31 cellular contexts compared by ENCODE assay signal in genomic region chr2:96081042-96081441, GRCh38. TPM values are rescaled to one million over a fixed set of nuclear protein-coding genes. Genes with fewer than 3 reads are reported as not detected.
A peak's percentile ranks its signal among the peaks of the same experiment; 100 is the strongest.
DNase-seq lines count a peak whose midpoint lies in the region; ATAC-seq, FAIRE-seq and TF ChIP-seq lines count a peak whose summit lies in the region.
"Had no signal": no experiment of that assay in that cellular context is flagged by ENCODE, and none has a peak within 500 bp of the region (broad histone marks: within the 10 kb centered on the region; RNA-seq: fewer than 3 reads in every experiment).

No MANE protein-coding gene starts in this region.

- no peak for TF ChIP-seq RAD21 in HepG2 (CRISPR knock-in tag; IDR thresholded peaks at IDR 0.05)
- no peak for TF ChIP-seq RAD21 in K562 (CRISPR knock-in tag; conservative IDR thresholded peaks at IDR 0.05 in 1 of 2, IDR thresholded peaks at IDR 0.05 in 1 of 2)

- BruUV-seq in HepG2 (replicated peaks; lab: Mats Ljungman, UMichigan) (no TSS peak), K562 (replicated peaks; lab: Mats Ljungman, UMichigan) (no TSS peak)

- FAIRE-seq in HepG2 (lab: Jason Lieb, UNC) (no peak), K562 (lab: Jason Lieb, UNC) (no peak)
- FAIRE-seq: GM12878, GM12892, GM18507 had no signal

- no peak for TF ChIP-seq POLR2A in HepG2 (IDR thresholded peaks at IDR 0.05; ENCODE audit: insufficient read depth in 1 of 2, low read depth in 2 of 2, low read length in 2 of 2)
- no peak for TF ChIP-seq POLR2A in right lobe of liver (IDR thresholded peaks at IDR 0.05)
- no peak for TF ChIP-seq POLR2A in K562 (conservative IDR thresholded peaks at IDR 0.05)

- no peak overlapping the region for H3K27ac ChIP-seq in HepG2 (ENCODE audit: extremely low read length, insufficient read depth, low read length)
- H3K27ac ChIP-seq in right lobe of liver: no peak overlapping the region
- no peak overlapping the region for H3K27ac ChIP-seq in K562 (ENCODE audit: extremely low read depth, low read depth, low read length)
- no peak overlapping the region for H3K27ac ChIP-seq in lung (ENCODE audit: low read depth in 1 of 2, low read length in 1 of 2)
- H3K27ac ChIP-seq: 22Rv1, BLaER1 had no signal

- CTCF ChIA-PET in HepG2 (lab: Yijun Ruan, JAX; ENCODE audit: low intra/inter-chr PET ratio, low total read pairs) (no interaction called here), K562 (lab: Yijun Ruan, JAX; ENCODE audit: low intra/inter-chr PET ratio) (no interaction called here)

- H3K79me2 ChIP-seq in HepG2 (ENCODE audit: insufficient read depth, low read length) (no peaks in the 10 kb centered on the region), K562 (ENCODE audit: control insufficient read depth, insufficient read depth, low read length) (no peaks in the 10 kb centered on the region)

- TF ChIP-seq CTCF in HepG2 (CRISPR knock-in tag; IDR thresholded peaks at IDR 0.05) (no peak), right lobe of liver (IDR thresholded peaks at IDR 0.05) (no peak), K562 (IDR thresholded peaks at IDR 0.05 in 2 of 3, conservative IDR thresholded peaks at IDR 0.05 in 1 of 3; ENCODE audit: insufficient read depth in 2 of 3, low read depth in 1 of 3, low read length in 3 of 3) (no peak), lung (IDR thresholded peaks at IDR 0.05; ENCODE audit: control extremely low read depth, extremely low read depth) (no peak)

- WGBS in HepG2 (ENCODE audit: low lambda C conversion rate): 65% methylated on average over 2 of the region's 2 CpGs
- WGBS in right lobe of liver (ENCODE audit: insufficient coverage, low coverage, low lambda C conversion rate, missing lambda C conversion rate): 69% methylated on average over 2 of the region's 2 CpGs
- WGBS in K562 (ENCODE audit: insufficient coverage, low coverage, missing lambda C conversion rate): 0% methylated on average over 2 of the region's 2 CpGs
- 95 to 96% methylated on average over 2 of the region's 2 CpGs for WGBS in lung, 2 donors

- H3K36me3 ChIP-seq in HepG2 (replicated peaks in 1 of 2; ENCODE audit: control insufficient read depth in 1 of 2, insufficient read depth in 2 of 2, low read length in 2 of 2): no peaks in the 10 kb centered on the region
- H3K36me3 ChIP-seq in right lobe of liver: no peaks in the 10 kb centered on the region
- H3K36me3 ChIP-seq in K562 (ENCODE audit: control insufficient read depth, insufficient read depth, low read length): no peaks in the 10 kb centered on the region
- no peaks in the 10 kb centered on the region for H3K36me3 ChIP-seq in lung (ENCODE audit: control insufficient read depth in 2 of 2, insufficient read depth in 2 of 2, low read length in 2 of 2)
- H3K36me3 ChIP-seq: BE2C, BLaER1 had no signal

- intact Hi-C loops in HepG2 (cut with micrococcal nuclease; ENCODE audit: unreplicated experiment) (no loop called here), right lobe of liver (cut with DNase I) (no loop called here), K562 (cut with micrococcal nuclease) (no loop called here)

- H3K4me2 ChIP-seq in HepG2 (ENCODE audit: low read depth, low read length): no peak overlapping the region
- H3K4me2 ChIP-seq in K562 (ENCODE audit: insufficient read depth, low read length): no peak overlapping the region
- H3K4me2 ChIP-seq: BLaER1 had no signal

- DNase-seq in HepG2 (ENCODE audit: low spot score) (no peak), right lobe of liver (no peak), K562 (ENCODE audit: extremely low read depth in 1 of 4, low spot score in 3 of 4) (no peak), lung (ENCODE audit: low spot score) (peak; percentile 9), NOMO-1 treated with DMSO at 0.1 percent for 48 hours (lab: John Stamatoyannopoulos, UW; ENCODE audit: unreplicated experiment) (no peak)
- no peak for DNase-seq in activated T-cell treated with anti-CD3 and anti-CD28 coated beads, Interleukin-2, amount 50 U/mL, for 1 hour
- DNase-seq: ACHN; BE2C; C1 segment of cervical spinal cord; CD4-positive, alpha-beta memory T cell; CD4-positive, CD25-positive, alpha-beta regulatory T cell; CD8-positive, alpha-beta memory T cell; COR-L47; DMS 273 treated with DMSO at 0.1 percent for 48 hours; DMS153; DMS53; DMS79; DND-41; EL; GDM1 had no signal

- H3K4me1 ChIP-seq in HepG2 (ENCODE audit: insufficient read depth, low read length) (no peaks in the 10 kb centered on the region), right lobe of liver (no peaks in the 10 kb centered on the region), K562 (replicated peaks in 1 of 2; ENCODE audit: control insufficient read depth in 2 of 2, insufficient read depth in 2 of 2, low read length in 2 of 2) (no peaks in the 10 kb centered on the region; a peak in 1 of 5 replicates), lung (ENCODE audit: control insufficient read depth in 2 of 2, insufficient read depth in 2 of 2, low read length in 2 of 2) (peaks cover 0 to 10% of the 10 kb centered on the region in 2 donors)
- H3K4me1 ChIP-seq: BE2C had no signal

- H3K9me3 ChIP-seq in HepG2 (ENCODE audit: low read length) (no peaks in the 10 kb centered on the region), right lobe of liver (no peaks in the 10 kb centered on the region), K562 (replicated peaks; ENCODE audit: control insufficient read depth, insufficient read depth, low read depth, low read length) (no peaks in the 10 kb centered on the region), lung (ENCODE audit: control insufficient read depth in 2 of 2, insufficient read depth in 1 of 2, low read length in 1 of 2) (no peaks in the 10 kb centered on the region)
- H3K9me3 ChIP-seq: BE2C had no signal

- H3K9me1 ChIP-seq in K562 (ENCODE audit: control insufficient read depth, insufficient read depth, low read length): no peaks in the 10 kb centered on the region

- H3K4me3 ChIP-seq in HepG2 (replicated peaks in 1 of 3; ENCODE audit: insufficient read depth in 1 of 3, low read depth in 2 of 3, low read length in 3 of 3): no peak overlapping the region
- H3K4me3 ChIP-seq in right lobe of liver: no peak overlapping the region
- H3K4me3 ChIP-seq in K562: no peak overlapping the region
- no peak overlapping the region for H3K4me3 ChIP-seq in lung
- H3K4me3 ChIP-seq: BLaER1, GM12878 had no signal

- H3K27me3 ChIP-seq in HepG2 (ENCODE audit: control insufficient read depth in 1 of 2, insufficient read depth in 2 of 2, low read length in 2 of 2) (peaks cover 8 to 12% of the 10 kb centered on the region in 2 experiments; a peak in 4 of 5 replicates), right lobe of liver (no peaks in the 10 kb centered on the region), K562 (ENCODE audit: control insufficient read depth in 2 of 2, insufficient read depth in 2 of 2, low read length in 2 of 2) (peaks cover 5 to 35% of the 10 kb centered on the region in 2 experiments; a peak in 4 of 5 replicates), lung (ENCODE audit: control insufficient read depth, insufficient read depth) (no peaks in the 10 kb centered on the region)
- H3K27me3 ChIP-seq: BE2C, BLaER1 had no signal

- H4K20me1 ChIP-seq in HepG2 (ENCODE audit: insufficient read depth, low read length) (no peaks in the 10 kb centered on the region), K562 (replicated peaks; ENCODE audit: control insufficient read depth, insufficient read depth, low read length) (no peaks in the 10 kb centered on the region)
- H4K20me1 ChIP-seq: BLaER1 had no signal

- no peak overlapping the region for H3K9ac ChIP-seq in HepG2 (ENCODE audit: insufficient read depth, low read depth, low read length)
- no peak overlapping the region for H3K9ac ChIP-seq in K562 (ENCODE audit: insufficient read depth in 1 of 2, low read depth in 2 of 2, low read length in 2 of 2)
- H3K9ac ChIP-seq: BLaER1 had no signal

- ATAC-seq in HepG2 (no peak), right lobe of liver (no peak), K562 (no peak), lung (ENCODE audit: insufficient read depth, low FRiP score) (no peak)
- ATAC-seq: GM12878 had no signal

- no peak for TF ChIP-seq EP300 in HepG2 (IDR thresholded peaks at IDR 0.05; ENCODE audit: low read depth in 2 of 2, low read length in 2 of 2)
- TF ChIP-seq EP300 in HepG2 (CRISPR knock-in tag; IDR thresholded peaks at IDR 0.05; ENCODE audit: borderline replicate concordance): no peak
- TF ChIP-seq EP300 in K562 (IDR thresholded peaks at IDR 0.05; ENCODE audit: low read length): no peak

- POLR2A ChIA-PET in HepG2 (lab: Yijun Ruan, JAX) (no interaction called here), K562 (lab: Yijun Ruan, JAX) (no interaction called here)

- in situ Hi-C loops in HepG2 (cut with HindIII; ENCODE audit: extremely low pct_ligation_motif_present, low pct_unique_long_range_greater_than_20kb) (no loop called here), K562 (cut with MboI) (loop anchor here (25.0 kb wide), 1 partner anchor 294 kb away; no protein-coding TSS in a partner anchor)

- H2AFZ ChIP-seq in HepG2 (ENCODE audit: low read length): no peak overlapping the region
- H2AFZ ChIP-seq in K562 (ENCODE audit: low read depth, low read length): no peak overlapping the region

RNA-seq across cellular contexts. Expression of gene ADRA2B, which starts 35.3 kb away (rescaled TPM):
- total RNA-seq in HepG2 (2016; rRNA removed; fragmentation: Illumina TruSeq; extraction: Trizol) (not detected in 2 replicates), right lobe of liver (1 to 10 TPM; 1.7 to 8.1 (median 3.2) TPM), K562 (2014; rRNA removed) (not detected in 2 replicates), K562 (2014; rRNA removed; fragmentation: Illumina TruSeq; extraction: Trizol) (not detected in 2 replicates), K562 (2015; rRNA removed; fragmentation: Illumina TruSeq; extraction: Trizol) (not detected in 2 replicates), K562 (2021) (not detected in 2 replicates), lung (under 1 TPM; 0.21 to 0.88 TPM)
- not detected in 2 replicates for total RNA-seq in HepG2 (2016; cell fraction: cytosol; rRNA removed; fragmentation: Illumina TruSeq; extraction: Trizol; ENCODE audit: low read depth)
- total RNA-seq in HepG2 (2016; cell fraction: insoluble cytoplasmic fraction; rRNA removed; fragmentation: Illumina TruSeq; extraction: Trizol): not detected in 2 replicates
- total RNA-seq in HepG2 (2016; cell fraction: membrane; rRNA removed; fragmentation: Illumina TruSeq; extraction: Trizol): not detected in 2 replicates
- not detected in 2 replicates for total RNA-seq in HepG2 (2016; cell fraction: nucleus; rRNA removed; fragmentation: Illumina TruSeq; extraction: Trizol)
- polyA plus RNA-seq in HepG2 (2011; rRNA removed) (not detected in 2 replicates), K562 (2011; rRNA removed) (not detected in 2 replicates), K562 (2014; fragmentation: Illumina TruSeq; extraction: Trizol) (not detected in 2 replicates), K562 (2014; fragmentation: Nextera tagmentation; extraction: Ambion mirVana) (not detected), K562 (2014; rRNA removed) (not detected in 2 replicates), lung (under 1 TPM; 0.25 to 0.31 TPM)
- not detected in 2 replicates for polyA plus RNA-seq in HepG2 (2011; cell fraction: cytosol; rRNA removed)
- 0.10 TPM in 1 of 2 replicates, not detected in the other for polyA plus RNA-seq in HepG2 (2011; cell fraction: nucleus; rRNA removed)
- not detected in 2 replicates for polyA plus RNA-seq in HepG2 (2012)
- not detected in 2 replicates for polyA plus RNA-seq in HepG2 (2016; cell fraction: cytosol; fragmentation: Illumina TruSeq; extraction: Trizol; ENCODE audit: low read depth)
- polyA plus RNA-seq in HepG2 (2016; cell fraction: insoluble cytoplasmic fraction; fragmentation: Illumina TruSeq; extraction: Trizol; ENCODE audit: low read depth): not detected in 2 replicates
- not detected in 2 replicates for polyA plus RNA-seq in HepG2 (2016; cell fraction: membrane; fragmentation: Illumina TruSeq; extraction: Trizol; ENCODE audit: low read depth)
- polyA plus RNA-seq in HepG2 (2016; cell fraction: nucleus; fragmentation: Illumina TruSeq; extraction: Trizol; ENCODE audit: insufficient read depth, low read depth): not detected in 2 replicates
- polyA minus RNA-seq in HepG2 (2011; rRNA and poly(A)+ RNA removed; ENCODE audit: low replicate concordance): 0.07 TPM in 1 of 2 replicates, not detected in the other
- not detected in 2 replicates for polyA minus RNA-seq in HepG2 (2011; cell fraction: cytosol; rRNA and poly(A)+ RNA removed)
- not detected in 2 replicates for polyA minus RNA-seq in HepG2 (2011; cell fraction: nucleus; rRNA and poly(A)+ RNA removed)
- 0.07 and 0.11 TPM in 2 replicates for total RNA-seq in K562 (2011; cell fraction: chromatin; rRNA removed; ENCODE audit: low replicate concordance)
- 0.13 and 0.17 TPM in 2 replicates for total RNA-seq in K562 (2011; cell fraction: nucleolus; rRNA removed)
- total RNA-seq in K562 (2011; cell fraction: nucleoplasm; rRNA removed): not detected in 2 replicates
- polyA plus RNA-seq in K562 (2011; cell fraction: cytosol; rRNA removed): 0.04 TPM in 1 of 2 replicates, not detected in the other
- 0.14 and 0.27 TPM in 2 replicates for polyA plus RNA-seq in K562 (2011; cell fraction: nucleus; rRNA removed)
- 0.03 TPM in 1 of 2 replicates, not detected in the other for polyA plus RNA-seq in K562 (2012)
- polyA minus RNA-seq in K562 (2011; rRNA and poly(A)+ RNA removed): not detected in 2 replicates
- not detected in 2 replicates for polyA minus RNA-seq in K562 (2011; cell fraction: cytosol; rRNA and poly(A)+ RNA removed)
- not detected in 2 replicates for polyA minus RNA-seq in K562 (2011; cell fraction: nucleus; rRNA and poly(A)+ RNA removed)
- total RNA-seq: A172; A673; CD4-positive, alpha-beta memory T cell; Daoy; G401 had no signal
- polyA plus RNA-seq: AG04450; CD14-positive monocyte; CD4-positive, alpha-beta memory T cell; CD4-positive, CD25-positive, alpha-beta regulatory T cell; CD8-positive, alpha-beta memory T cell had no signal

RNA-seq across cellular contexts. Expression of gene GPAT2, which starts 46.3 kb away (rescaled TPM):
- total RNA-seq in HepG2 (2016; rRNA removed; fragmentation: Illumina TruSeq; extraction: Trizol) (not detected in 2 replicates), right lobe of liver (1 to 10 TPM in 2 of 6 experiments, under 1 TPM in 2, not detected in 2; 0.39 to 2.0 (median 0.90) TPM), K562 (2014; rRNA removed) (0.14 and 0.33 TPM in 2 replicates), K562 (2014; rRNA removed; fragmentation: Illumina TruSeq; extraction: Trizol) (not detected in 2 replicates), K562 (2015; rRNA removed; fragmentation: Illumina TruSeq; extraction: Trizol) (0.11 and 0.38 TPM in 2 replicates), K562 (2021) (0.33 and 0.94 TPM in 2 replicates), lung (1 to 10 TPM; 1.2 to 4.4 TPM)
- total RNA-seq in HepG2 (2016; cell fraction: cytosol; rRNA removed; fragmentation: Illumina TruSeq; extraction: Trizol; ENCODE audit: low read depth): not detected in 2 replicates
- not detected in 2 replicates for total RNA-seq in HepG2 (2016; cell fraction: insoluble cytoplasmic fraction; rRNA removed; fragmentation: Illumina TruSeq; extraction: Trizol)
- total RNA-seq in HepG2 (2016; cell fraction: membrane; rRNA removed; fragmentation: Illumina TruSeq; extraction: Trizol): not detected in 2 replicates
- not detected in 2 replicates for total RNA-seq in HepG2 (2016; cell fraction: nucleus; rRNA removed; fragmentation: Illumina TruSeq; extraction: Trizol)
- polyA plus RNA-seq in HepG2 (2011; rRNA removed) (not detected in 2 replicates), K562 (2011; rRNA removed) (not detected in 2 replicates), K562 (2014; fragmentation: Illumina TruSeq; extraction: Trizol) (0.30 TPM in 2 replicates), K562 (2014; fragmentation: Nextera tagmentation; extraction: Ambion mirVana) (under 1 TPM in 1 of 2 experiments, not detected in 1; 0.01 TPM), K562 (2014; rRNA removed) (0.42 and 1.2 TPM in 2 replicates), lung (1 to 10 TPM; 5.2 to 6.2 TPM)
- not detected in 2 replicates for polyA plus RNA-seq in HepG2 (2011; cell fraction: cytosol; rRNA removed)
- polyA plus RNA-seq in HepG2 (2011; cell fraction: nucleus; rRNA removed): not detected in 2 replicates
- polyA plus RNA-seq in HepG2 (2012): not detected in 2 replicates
- polyA plus RNA-seq in HepG2 (2016; cell fraction: cytosol; fragmentation: Illumina TruSeq; extraction: Trizol; ENCODE audit: low read depth): not detected in 2 replicates
- polyA plus RNA-seq in HepG2 (2016; cell fraction: insoluble cytoplasmic fraction; fragmentation: Illumina TruSeq; extraction: Trizol; ENCODE audit: low read depth): not detected in 2 replicates
- polyA plus RNA-seq in HepG2 (2016; cell fraction: membrane; fragmentation: Illumina TruSeq; extraction: Trizol; ENCODE audit: low read depth): not detected in 2 replicates
- not detected in 2 replicates for polyA plus RNA-seq in HepG2 (2016; cell fraction: nucleus; fragmentation: Illumina TruSeq; extraction: Trizol; ENCODE audit: insufficient read depth, low read depth)
- polyA minus RNA-seq in HepG2 (2011; rRNA and poly(A)+ RNA removed; ENCODE audit: low replicate concordance): not detected in 2 replicates
- polyA minus RNA-seq in HepG2 (2011; cell fraction: cytosol; rRNA and poly(A)+ RNA removed): not detected in 2 replicates
- not detected in 2 replicates for polyA minus RNA-seq in HepG2 (2011; cell fraction: nucleus; rRNA and poly(A)+ RNA removed)
- 0.12 TPM in 2 replicates for total RNA-seq in K562 (2011; cell fraction: chromatin; rRNA removed; ENCODE audit: low replicate concordance)
- total RNA-seq in K562 (2011; cell fraction: nucleolus; rRNA removed): under 0.01 and 0.39 TPM in 2 replicates
- total RNA-seq in K562 (2011; cell fraction: nucleoplasm; rRNA removed): not detected in 2 replicates
- polyA plus RNA-seq in K562 (2011; cell fraction: cytosol; rRNA removed): 0.03 and 0.25 TPM in 2 replicates
- polyA plus RNA-seq in K562 (2011; cell fraction: nucleus; rRNA removed): 0.34 and 0.55 TPM in 2 replicates
- 0.33 and 1.1 TPM in 2 replicates for polyA plus RNA-seq in K562 (2012)
- not detected in 2 replicates for polyA minus RNA-seq in K562 (2011; rRNA and poly(A)+ RNA removed)
- polyA minus RNA-seq in K562 (2011; cell fraction: cytosol; rRNA and poly(A)+ RNA removed): not detected in 2 replicates
- 0.11 and 0.94 TPM in 2 replicates for polyA minus RNA-seq in K562 (2011; cell fraction: nucleus; rRNA and poly(A)+ RNA removed)
- total RNA-seq: A172, A673, Daoy, G401, GM12878 had no signal

RNA-seq across cellular contexts. Expression of gene ASTL, which starts 57.3 kb away (rescaled TPM):
- total RNA-seq in HepG2 (2016; rRNA removed; fragmentation: Illumina TruSeq; extraction: Trizol) (not detected in 2 replicates), right lobe of liver (not detected), K562 (2014; rRNA removed) (not detected in 2 replicates), K562 (2014; rRNA removed; fragmentation: Illumina TruSeq; extraction: Trizol) (not detected in 2 replicates), K562 (2015; rRNA removed; fragmentation: Illumina TruSeq; extraction: Trizol) (not detected in 2 replicates), K562 (2021) (not detected in 2 replicates), lung (not detected)
- total RNA-seq in HepG2 (2016; cell fraction: cytosol; rRNA removed; fragmentation: Illumina TruSeq; extraction: Trizol; ENCODE audit: low read depth): not detected in 2 replicates
- total RNA-seq in HepG2 (2016; cell fraction: insoluble cytoplasmic fraction; rRNA removed; fragmentation: Illumina TruSeq; extraction: Trizol): not detected in 2 replicates
- not detected in 2 replicates for total RNA-seq in HepG2 (2016; cell fraction: membrane; rRNA removed; fragmentation: Illumina TruSeq; extraction: Trizol)
- total RNA-seq in HepG2 (2016; cell fraction: nucleus; rRNA removed; fragmentation: Illumina TruSeq; extraction: Trizol): not detected in 2 replicates
- polyA plus RNA-seq in HepG2 (2011; rRNA removed) (not detected in 2 replicates), K562 (2011; rRNA removed) (not detected in 2 replicates), K562 (2014; fragmentation: Illumina TruSeq; extraction: Trizol) (not detected in 2 replicates), K562 (2014; fragmentation: Nextera tagmentation; extraction: Ambion mirVana) (not detected), K562 (2014; rRNA removed) (not detected in 2 replicates), lung (under 1 TPM; 0.14 to 0.34 TPM)
- polyA plus RNA-seq in HepG2 (2011; cell fraction: cytosol; rRNA removed): not detected in 2 replicates
- not detected in 2 replicates for polyA plus RNA-seq in HepG2 (2011; cell fraction: nucleus; rRNA removed)
- not detected in 2 replicates for polyA plus RNA-seq in HepG2 (2012)
- not detected in 2 replicates for polyA plus RNA-seq in HepG2 (2016; cell fraction: cytosol; fragmentation: Illumina TruSeq; extraction: Trizol; ENCODE audit: low read depth)
- polyA plus RNA-seq in HepG2 (2016; cell fraction: insoluble cytoplasmic fraction; fragmentation: Illumina TruSeq; extraction: Trizol; ENCODE audit: low read depth): not detected in 2 replicates
- polyA plus RNA-seq in HepG2 (2016; cell fraction: membrane; fragmentation: Illumina TruSeq; extraction: Trizol; ENCODE audit: low read depth): not detected in 2 replicates
- polyA plus RNA-seq in HepG2 (2016; cell fraction: nucleus; fragmentation: Illumina TruSeq; extraction: Trizol; ENCODE audit: insufficient read depth, low read depth): not detected in 2 replicates
- polyA minus RNA-seq in HepG2 (2011; rRNA and poly(A)+ RNA removed; ENCODE audit: low replicate concordance): 1.6 TPM in 1 of 2 replicates, not detected in the other
- not detected in 2 replicates for polyA minus RNA-seq in HepG2 (2011; cell fraction: cytosol; rRNA and poly(A)+ RNA removed)
- not detected in 2 replicates for polyA minus RNA-seq in HepG2 (2011; cell fraction: nucleus; rRNA and poly(A)+ RNA removed)
- not detected in 2 replicates for total RNA-seq in K562 (2011; cell fraction: chromatin; rRNA removed; ENCODE audit: low replicate concordance)
- not detected in 2 replicates for total RNA-seq in K562 (2011; cell fraction: nucleolus; rRNA removed)
- not detected in 2 replicates for total RNA-seq in K562 (2011; cell fraction: nucleoplasm; rRNA removed)
- not detected in 2 replicates for polyA plus RNA-seq in K562 (2011; cell fraction: cytosol; rRNA removed)
- polyA plus RNA-seq in K562 (2011; cell fraction: nucleus; rRNA removed): not detected in 2 replicates
- polyA plus RNA-seq in K562 (2012): not detected in 2 replicates
- not detected in 2 replicates for polyA minus RNA-seq in K562 (2011; rRNA and poly(A)+ RNA removed)
- polyA minus RNA-seq in K562 (2011; cell fraction: cytosol; rRNA and poly(A)+ RNA removed): not detected in 2 replicates
- polyA minus RNA-seq in K562 (2011; cell fraction: nucleus; rRNA and poly(A)+ RNA removed): not detected in 2 replicates
- total RNA-seq: A172, A673, Daoy had no signal
- polyA plus RNA-seq: AG04450, CD14-positive monocyte had no signal

Comparison
In these comparisons a context has a peak if more than half of its experiments do, and no peak if none do; other contexts are left out.
1. Of the 241 proteins assayed by ChIP-seq in both HepG2 and K562: peak only in HepG2: none; only in K562: MAFG; in both: MAFF and MAFK; in neither: 238.